ENCODE assay signal across 8 cellular contexts in the genomic region with DNA sequence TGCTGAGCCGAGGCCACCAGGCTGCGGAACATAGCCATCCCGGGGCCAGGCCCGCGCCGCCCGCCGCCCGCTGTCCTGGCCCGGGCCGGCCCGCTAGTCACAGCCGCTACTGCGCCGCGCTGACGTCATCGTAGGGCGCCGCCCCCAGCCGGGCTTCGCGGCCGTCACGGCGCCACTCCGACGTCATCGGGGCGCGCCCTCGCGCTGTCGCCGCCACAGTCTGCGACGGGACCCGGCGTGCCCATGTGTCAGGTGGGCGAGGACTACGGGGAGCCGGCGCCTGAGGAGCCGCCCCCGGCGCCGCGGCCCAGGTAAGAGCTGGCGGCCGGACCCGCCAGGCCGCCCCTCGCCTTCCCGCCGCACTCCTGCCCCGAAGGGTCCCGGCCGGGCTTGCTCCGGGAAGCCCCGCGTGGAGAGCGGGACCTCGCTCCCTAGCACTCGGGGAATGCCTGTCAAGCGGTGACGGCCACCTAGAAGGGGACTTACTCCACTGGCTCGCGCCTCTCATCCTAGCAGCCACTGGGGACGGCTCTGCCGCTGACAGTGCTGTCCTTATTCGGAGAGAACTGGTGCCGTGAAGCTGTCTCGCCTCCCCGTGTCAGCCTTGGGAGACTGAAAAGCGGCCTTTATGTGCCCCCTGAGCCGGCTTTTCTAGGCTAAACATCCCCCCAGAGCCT. TPM values are rescaled to one million over a fixed set of nuclear protein-coding genes. Genes with fewer than 3 reads are reported as not detected.
A peak's percentile ranks its signal among the peaks of the same experiment; 100 is the strongest.
DNase-seq lines count a peak whose midpoint lies in the region; ATAC-seq, FAIRE-seq and TF ChIP-seq lines count a peak whose summit lies in the region.

A gene (plus strand): TSS at position 216 of the 677 bp plus-strand sequence. CDS start 28 bp downstream, at position 244.
A gene with protein sequence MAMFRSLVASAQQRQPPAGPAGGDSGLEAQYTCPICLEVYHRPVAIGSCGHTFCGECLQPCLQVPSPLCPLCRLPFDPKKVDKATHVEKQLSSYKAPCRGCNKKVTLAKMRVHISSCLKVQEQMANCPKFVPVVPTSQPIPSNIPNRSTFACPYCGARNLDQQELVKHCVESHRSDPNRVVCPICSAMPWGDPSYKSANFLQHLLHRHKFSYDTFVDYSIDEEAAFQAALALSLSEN (minus strand): TSS at position 121 of the 677 bp plus-strand sequence. CDS start 83 bp downstream, at position 38.

- H2BK12ac ChIP-seq in neuronal stem cell (ENCODE audit: low read length): no peak within 1 kb of the TSS

- peaks cover 36% of the 10 kb centered on the region for H4K20me1 ChIP-seq in DND-41 (ENCODE audit: insufficient read depth, low read length)

- H2BK5ac ChIP-seq in neuronal stem cell (ENCODE audit: low read length): no peak within 1 kb of the TSS

- H3K9ac ChIP-seq in DND-41 (ENCODE audit: low read depth, low read length): peak within 1 kb of the TSS; percentile 89
- peak within 1 kb of the TSS; percentile 87 for H3K9ac ChIP-seq in neuronal stem cell (ENCODE audit: low read depth, low read length, poor library complexity)
- peak within 1 kb of the TSS; percentile 79 to 97 (median 96) for H3K9ac ChIP-seq in subcutaneous abdominal adipose tissue (ENCODE audit: low read length in 5 of 5)

- no peak within 1 kb of the TSS for H3K14ac ChIP-seq in neuronal stem cell (ENCODE audit: low read length)

- peak; percentile 87 for DNase-seq in DND-41
- DNase-seq in SK-N-DZ (ENCODE audit: low spot score): peak; percentile 79
- DNase-seq in activated naive CD4-positive, alpha-beta T cell treated with Interleukin-2 at 50 U/mL for 16 hours: peak; percentile 93
- peak; percentile 100 for DNase-seq in frontal cortex (ENCODE audit: low spot score in 2 of 2)
- DNase-seq in neuronal stem cell (ENCODE audit: low spot score): peak; percentile 90

- H3K4ac ChIP-seq in neuronal stem cell (ENCODE audit: low read length): no peak within 1 kb of the TSS

- H3K36me3 ChIP-seq in DND-41 (ENCODE audit: insufficient read depth, low read length) (peaks cover 19% of the 10 kb centered on the region), KOPT-K1 (ENCODE audit: insufficient read depth, low read length) (peaks cover 31% of the 10 kb centered on the region; the same call in 1 of the 2 replicates), neuronal stem cell (replicated peaks in 1 of 2; ENCODE audit: control insufficient read depth in 2 of 2, insufficient read depth in 2 of 2, low read length in 2 of 2) (peaks cover 2 to 7% of the 10 kb centered on the region in 2 donors), subcutaneous abdominal adipose tissue (ENCODE audit: control insufficient read depth in 5 of 5, insufficient read depth in 5 of 5, low read length in 5 of 5) (peaks cover 0 to 8% (median 3%) of the 10 kb centered on the region in 5 donors)

- H2AK5ac ChIP-seq in neuronal stem cell (ENCODE audit: low read depth, low read length): no peak within 1 kb of the TSS

- H3K9me3 ChIP-seq in DND-41 (ENCODE audit: insufficient read depth, low read length, severe bottlenecking) (no peaks in the 10 kb centered on the region), KOPT-K1 (ENCODE audit: insufficient read depth, low read length, poor library complexity, severe bottlenecking) (no peaks in the 10 kb centered on the region), neuronal stem cell (replicated peaks in 1 of 2; ENCODE audit: control insufficient read depth in 2 of 2, insufficient read depth in 1 of 2, low read depth in 1 of 2, low read length in 2 of 2) (no peaks in the 10 kb centered on the region), subcutaneous abdominal adipose tissue (ENCODE audit: control insufficient read depth in 5 of 5, low read length in 5 of 5) (no peaks in the 10 kb centered on the region)

- no peak within 1 kb of the TSS for H2BK120ac ChIP-seq in neuronal stem cell (ENCODE audit: low read depth, low read length)

- H4K91ac ChIP-seq in neuronal stem cell (ENCODE audit: low read depth, low read length, poor library complexity): no peak within 1 kb of the TSS

- H4K8ac ChIP-seq in neuronal stem cell (ENCODE audit: low read depth, low read length): no peak within 1 kb of the TSS

- no peak for FAIRE-seq in frontal cortex (lab: Jason Lieb, UNC)

- H3K4me1 ChIP-seq in DND-41 (ENCODE audit: insufficient read depth, low read length): peaks cover 67% of the 10 kb centered on the region
- H3K4me1 ChIP-seq in neuronal stem cell (ENCODE audit: control insufficient read depth in 2 of 2, insufficient read depth in 1 of 2, low read depth in 1 of 2, low read length in 2 of 2): peaks cover 12 to 14% of the 10 kb centered on the region in 2 donors
- peaks cover 14 to 66% (median 54%) of the 10 kb centered on the region in 5 donors for H3K4me1 ChIP-seq in subcutaneous abdominal adipose tissue (ENCODE audit: control insufficient read depth in 5 of 5, insufficient read depth in 5 of 5, low read length in 5 of 5)

- H3K79me2 ChIP-seq in DND-41 (ENCODE audit: insufficient read depth, low read length): peaks cover 85% of the 10 kb centered on the region

- ATAC-seq in DND-41 (ENCODE audit: insufficient read depth, low read depth) (peak; percentile 59), GM21723 (IDR thresholded peaks at IDR 0.05; ENCODE audit: unreplicated experiment) (peak; percentile 54)

- H3K4me3 ChIP-seq in DND-41 (ENCODE audit: low read depth in 1 of 2, low read length in 2 of 2) (peak within 1 kb of the TSS; percentile 99 to 100), neuronal stem cell (ENCODE audit: low read length in 2 of 2) (peak within 1 kb of the TSS; percentile 84 to 91), subcutaneous abdominal adipose tissue (ENCODE audit: low read depth in 1 of 5, low read length in 5 of 5) (peak within 1 kb of the TSS; percentile 90 to 98 (median 96))

- H3K23ac ChIP-seq in neuronal stem cell (ENCODE audit: low read depth, low read length, poor library complexity): peak within 1 kb of the TSS; percentile 2

- H3K18ac ChIP-seq in neuronal stem cell (ENCODE audit: low read length): peak within 1 kb of the TSS; percentile 85

- peaks cover 23% of the 10 kb centered on the region for H3K79me1 ChIP-seq in neuronal stem cell (ENCODE audit: low read depth, low read length)

- peak within 1 kb of the TSS; percentile 65 for H3K27ac ChIP-seq in DND-41 (ENCODE audit: low read length)
- H3K27ac ChIP-seq in KOPT-K1 (ENCODE audit: low read depth, low read length, poor library complexity, severe bottlenecking): peak within 1 kb of the TSS; percentile 62
- no peak within 1 kb of the TSS for H3K27ac ChIP-seq in neuronal stem cell (replicated peaks; ENCODE audit: low read length)
- peak within 1 kb of the TSS; percentile 81 for H3K27ac ChIP-seq in subcutaneous abdominal adipose tissue (ENCODE audit: low read depth, low read length)

- H3K27me3 ChIP-seq in DND-41 (ENCODE audit: insufficient read depth, low read length, poor library complexity) (no peaks in the 10 kb centered on the region), neuronal stem cell (ENCODE audit: control insufficient read depth in 3 of 3, insufficient read depth in 3 of 3, low read depth in 1 of 3, low read length in 3 of 3) (no peaks in the 10 kb centered on the region), subcutaneous abdominal adipose tissue (ENCODE audit: control insufficient read depth in 5 of 5, insufficient read depth in 4 of 5, low read length in 5 of 5) (no peaks in the 10 kb centered on the region)

- WGBS in neuronal stem cell (ENCODE audit: extremely low coverage in 2 of 2, insufficient read length in 2 of 2, insufficient replicate concordance in 1 of 2), 2 donors: no CpG with 5 or more reads among the region's 76 CpGs

- TF ChIP-seq CTCF in DND-41 (IDR thresholded peaks at IDR 0.05; ENCODE audit: borderline replicate concordance, extremely low read depth, low read length, poor library complexity, severe bottlenecking): no peak

- H3K4me2 ChIP-seq in DND-41 (ENCODE audit: insufficient read depth, low read length) (peak within 1 kb of the TSS; percentile 100), neuronal stem cell (ENCODE audit: insufficient read depth, low read length, poor library complexity, severe bottlenecking) (peak within 1 kb of the TSS; percentile 96)

- no peak within 1 kb of the TSS for H2BK15ac ChIP-seq in neuronal stem cell (ENCODE audit: low read length)

- H2AFZ ChIP-seq in DND-41 (ENCODE audit: low read depth, low read length) (peak within 1 kb of the TSS; percentile 98), neuronal stem cell (ENCODE audit: low read length) (peak within 1 kb of the TSS; percentile 99)

RNA-seq across cellular contexts. Expression of the first gene that starts in this region (rescaled TPM):
- polyA plus RNA-seq in SK-N-DZ (2014; cell fraction: cytosol; rRNA removed): 31.8 and 36.8 TPM in 2 replicates
- 56.6 and 109 TPM in 2 replicates for polyA plus RNA-seq in SK-N-DZ (2014; cell fraction: nucleus; rRNA removed)
- total RNA-seq in frontal cortex: 15.1 TPM
- polyA plus RNA-seq in neuronal stem cell (2013, experiment 1 of 2): 25.8 TPM
- polyA plus RNA-seq in neuronal stem cell (2013, experiment 2 of 2): 28.0 TPM

RNA-seq across cellular contexts. Expression of the second gene that starts in this region (rescaled TPM):
- polyA plus RNA-seq in SK-N-DZ (2014; cell fraction: cytosol; rRNA removed): 50.9 and 65.7 TPM in 2 replicates
- 115 and 130 TPM in 2 replicates for polyA plus RNA-seq in SK-N-DZ (2014; cell fraction: nucleus; rRNA removed)
- total RNA-seq in frontal cortex: 10.2 TPM
- 20.4 TPM for polyA plus RNA-seq in neuronal stem cell (2013, experiment 1 of 2)
- polyA plus RNA-seq in neuronal stem cell (2013, experiment 2 of 2): 19.1 TPM
